ENCODE assay signal across 20 cellular contexts in the genomic region with DNA sequence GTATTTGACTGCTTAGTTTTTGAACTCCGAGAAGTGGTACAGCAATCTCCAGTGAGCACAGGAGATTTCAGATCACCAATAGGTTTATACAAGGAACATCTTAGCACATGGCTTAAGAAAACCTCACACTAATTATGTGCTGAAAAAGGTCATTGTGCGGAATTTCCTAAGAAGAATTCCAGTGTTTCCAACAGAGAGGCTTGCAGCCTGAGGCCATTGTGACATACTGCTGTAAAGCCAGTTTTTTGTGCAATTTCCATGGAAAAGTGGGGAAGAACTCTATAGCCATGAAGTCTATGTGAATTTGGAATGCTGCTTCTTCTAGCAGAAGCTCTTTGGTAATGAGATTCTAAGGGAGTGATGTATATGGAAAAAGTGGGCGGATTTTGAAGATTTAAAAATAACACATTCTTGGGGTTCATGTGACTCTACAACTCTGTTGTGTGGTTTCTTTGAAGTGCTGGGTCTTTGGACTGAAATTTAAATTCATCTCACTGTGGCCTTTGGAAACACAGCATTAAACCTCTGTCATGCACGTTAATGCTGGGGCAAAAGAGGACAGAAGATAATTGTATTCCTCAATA.
DNase-seq lines count a peak whose midpoint lies in the region; ATAC-seq and TF ChIP-seq lines count a peak whose summit lies in the region.
"Had no signal": no experiment of that assay in that cellular context is flagged by ENCODE, and none has a peak within 500 bp of the region (broad histone marks: within the 10 kb centered on the region; RNA-seq: fewer than 3 reads in every experiment).

No MANE protein-coding gene starts in this region.

- 87 to 88% methylated on average over 4 of the region's 4 CpGs for WGBS in GM23248 (ENCODE audit: low coverage in 1 of 2, low lambda C conversion rate in 2 of 2, missing lambda C conversion rate in 2 of 2), 2 experiments
- 80 to 89% methylated on average over 3 to 4 of the region's 4 CpGs for WGBS in gastroesophageal sphincter (ENCODE audit: low coverage in 1 of 2), 2 donors

- no peaks in the 10 kb centered on the region for H3K79me2 ChIP-seq in GM23248 (ENCODE audit: insufficient read depth)
- H3K79me2 ChIP-seq in MM.1S (ENCODE audit: low read length), result no peaks in the 10 kb centered on the region

- no peak for TF ChIP-seq EP300 in gastroesophageal sphincter (IDR thresholded peaks at IDR 0.05)

- H3K27me3 ChIP-seq in GM23248 (replicated peaks; ENCODE audit: insufficient read depth) (no peaks in the 10 kb centered on the region), gastroesophageal sphincter (no peaks in the 10 kb centered on the region), subcutaneous abdominal adipose tissue (ENCODE audit: control insufficient read depth in 5 of 5, insufficient read depth in 4 of 5, low read length in 5 of 5) (no peaks in the 10 kb centered on the region), MM.1S (replicated peaks; ENCODE audit: insufficient read depth, low read length) (no peaks in the 10 kb centered on the region)
- H3K27me3 ChIP-seq: BE2C, brain microvascular endothelial cell had no signal

- peak overlapping the region; percentile 27; the same call in 1 of the 2 replicates for H3K27ac ChIP-seq in GM23248
- H3K27ac ChIP-seq in gastroesophageal sphincter, result peak overlapping the region in 3 of 4 donors; percentile 70 to 84 (median 83)
- H3K27ac ChIP-seq in subcutaneous abdominal adipose tissue (ENCODE audit: low read depth, low read length), result peak overlapping the region; percentile 15
- H3K27ac ChIP-seq in MM.1S (ENCODE audit: low read length), result no peak overlapping the region
- H3K27ac ChIP-seq: brain microvascular endothelial cell, PC-9, thoracic aorta had no signal

- H3F3A ChIP-seq in GM23248 (ENCODE audit: insufficient read depth) (peaks cover 52% of the 10 kb centered on the region), MM.1S (ENCODE audit: insufficient read depth, low read length) (no peaks in the 10 kb centered on the region)

- H3K4me3 ChIP-seq in GM23248, result no peak overlapping the region
- H3K4me3 ChIP-seq in gastroesophageal sphincter, result no peak overlapping the region
- no peak overlapping the region for H3K4me3 ChIP-seq in subcutaneous abdominal adipose tissue (ENCODE audit: low read depth in 1 of 5, low read length in 5 of 5)
- H3K4me3 ChIP-seq in MM.1S (ENCODE audit: low read length), result no peak overlapping the region
- H3K4me3 ChIP-seq: PC-9, thoracic aorta had no signal

- H4K20me1 ChIP-seq in GM23248 (ENCODE audit: insufficient read depth), result no peaks in the 10 kb centered on the region
- no peaks in the 10 kb centered on the region for H4K20me1 ChIP-seq in MM.1S (ENCODE audit: insufficient read depth, low read length)

- H3K9me2 ChIP-seq in GM23248 (ENCODE audit: insufficient read depth) (no peaks in the 10 kb centered on the region), MM.1S (replicated peaks; ENCODE audit: insufficient read depth, low read length) (no peaks in the 10 kb centered on the region)

- H3K9ac ChIP-seq in GM23248 (no peak overlapping the region), subcutaneous abdominal adipose tissue (ENCODE audit: low read length in 5 of 5) (no peak overlapping the region), MM.1S (ENCODE audit: low read length) (no peak overlapping the region)

- H2AFZ ChIP-seq in GM23248, result no peak overlapping the region
- H2AFZ ChIP-seq in MM.1S (ENCODE audit: low read length), result no peak overlapping the region
- H2AFZ ChIP-seq: PC-9 had no signal

- DNase-seq in GM23248, result peak; percentile 44
- DNase-seq in astrocyte of the hippocampus (ENCODE audit: low read depth, low spot score), result peak; percentile 45
- DNase-seq in MM.1S, result no peak
- DNase-seq in activated T-cell treated with anti-CD3 and anti-CD28 coated beads, Interleukin-2, amount 50 U/mL, for 1 hour, result no peak
- DNase-seq: activated naive CD4-positive, alpha-beta T cell treated with anti-CD3 and anti-CD28 coated beads, Interleukin-2, amount 50 U/mL, for 16 hours; activated T-cell treated with anti-CD3 and anti-CD28 coated beads, Interleukin-2, amount 50 U/mL, for 48 hours; BE2C; brain microvascular endothelial cell; GOT3; NCI-H2227 treated with DMSO at 0.1 percent for 48 hours; NCI-H774; occipital lobe; PC-9; right cardiac atrium; T1000 had no signal

- H3K9me3 ChIP-seq in GM23248 (ENCODE audit: low read depth), result no peaks in the 10 kb centered on the region
- H3K9me3 ChIP-seq in gastroesophageal sphincter, result no peaks in the 10 kb centered on the region
- no peaks in the 10 kb centered on the region for H3K9me3 ChIP-seq in subcutaneous abdominal adipose tissue (ENCODE audit: control insufficient read depth in 5 of 5, low read length in 5 of 5)
- no peaks in the 10 kb centered on the region for H3K9me3 ChIP-seq in MM.1S (replicated peaks; ENCODE audit: insufficient read depth, low read length)
- H3K9me3 ChIP-seq: BE2C, thoracic aorta had no signal

- in situ Hi-C loops in GM23248 (cut with MboI), result no loop called here

- H3K4me2 ChIP-seq in GM23248 (ENCODE audit: unreplicated experiment) (no peak overlapping the region), MM.1S (ENCODE audit: low read depth, low read length) (no peak overlapping the region)
- H3K4me2 ChIP-seq: PC-9 had no signal

- TF ChIP-seq POLR2A in gastroesophageal sphincter (IDR thresholded peaks at IDR 0.05), result no peak

- H3K36me3 ChIP-seq in GM23248 (ENCODE audit: low read depth) (no peaks in the 10 kb centered on the region), gastroesophageal sphincter (no peaks in the 10 kb centered on the region), subcutaneous abdominal adipose tissue (ENCODE audit: control insufficient read depth in 5 of 5, insufficient read depth in 5 of 5, low read length in 5 of 5) (no peaks in the 10 kb centered on the region), MM.1S (replicated peaks; ENCODE audit: insufficient read depth, low read length) (no peaks in the 10 kb centered on the region)
- H3K36me3 ChIP-seq: BE2C, brain microvascular endothelial cell, thoracic aorta had no signal

- TF ChIP-seq CTCF in gastroesophageal sphincter (IDR thresholded peaks at IDR 0.05) (no peak), MM.1S (IDR thresholded peaks at IDR 0.05; ENCODE audit: low read length) (no peak)

- no peak for ATAC-seq in gastroesophageal sphincter
- no peak for ATAC-seq in HG03460 (IDR thresholded peaks at IDR 0.05; ENCODE audit: unreplicated experiment)
- ATAC-seq: activated CD4-positive, CD25-positive, alpha-beta regulatory T cell treated with anti-CD3 and anti-CD28 coated beads, Interleukin-2, amount 50 U/mL, for 24 hours had no signal

- peaks cover 47% of the 10 kb centered on the region for H3K4me1 ChIP-seq in GM23248 (ENCODE audit: insufficient read depth)
- peaks cover 2 to 48% (median 7%) of the 10 kb centered on the region in 3 donors for H3K4me1 ChIP-seq in gastroesophageal sphincter
- H3K4me1 ChIP-seq in subcutaneous abdominal adipose tissue (ENCODE audit: control insufficient read depth in 5 of 5, insufficient read depth in 5 of 5, low read length in 5 of 5), result peaks cover 0 to 38% (median 33%) of the 10 kb centered on the region in 5 donors
- H3K4me1 ChIP-seq in MM.1S (ENCODE audit: low read length), result no peaks in the 10 kb centered on the region
- H3K4me1 ChIP-seq: BE2C had no signal

Comparison
In these comparisons a context has a peak if more than half of its experiments do, and no peak if none do; other contexts are left out.
1. DNase-seq: peak in GM23248 (single experiment) and astrocyte of the hippocampus (single experiment); none in MM.1S (single experiment) and activated T-cell treated with anti-CD3 and anti-CD28 coated beads, Interleukin-2, amount 50 U/mL, for 1 hour (single experiment).